ENCODE assay signal across 10 cellular contexts in genomic region chr5:27124590-27124989, GRCh38.
DNase-seq lines count a peak whose midpoint lies in the region; ATAC-seq and TF ChIP-seq lines count a peak whose summit lies in the region.
"Had no signal": no experiment of that assay in that cellular context is flagged by ENCODE, and none has a peak within 500 bp of the region (broad histone marks: within the 10 kb centered on the region; RNA-seq: fewer than 3 reads in every experiment).

No MANE protein-coding gene starts in this region.

- in situ Hi-C loops in IMR-90 (cut with MboI; ENCODE audit: low sequenced_read_pairs) = no loop called here

- H2BK15ac ChIP-seq in IMR-90 (ENCODE audit: low read depth, low read length) = no peak overlapping the region

- H2BK20ac ChIP-seq in IMR-90 (ENCODE audit: low read depth, low read length) = no peak overlapping the region

- H3K18ac ChIP-seq in IMR-90 (ENCODE audit: low read depth, low read length) = no peak overlapping the region

- H3K27me3 ChIP-seq in IMR-90 (ENCODE audit: control insufficient read depth, insufficient read depth, low read length) (no peaks in the 10 kb centered on the region), RWPE2 (ENCODE audit: insufficient read depth, poor library complexity, severe bottlenecking) (no peaks in the 10 kb centered on the region)

- H4K8ac ChIP-seq in IMR-90 (ENCODE audit: low read depth in 2 of 2, low read length in 2 of 2) = no peak overlapping the region

- no peak overlapping the region for H3K4ac ChIP-seq in IMR-90 (ENCODE audit: low read depth, low read length)

- no peak overlapping the region for H2BK120ac ChIP-seq in IMR-90 (ENCODE audit: low read depth, low read length)

- H3K9me1 ChIP-seq in IMR-90 (ENCODE audit: insufficient read depth, low read length) = no peaks in the 10 kb centered on the region

- intact Hi-C loops in IMR-90 (cut with micrococcal nuclease) = no loop called here

- no TSS peak for BruUV-seq in IMR-90 (replicated peaks; lab: Mats Ljungman, UMichigan)

- TF ChIP-seq CTCF in C4-2B (conservative IDR thresholded peaks at IDR 0.05) = peak; percentile 76
- peak; percentile 40 for TF ChIP-seq CTCF in IMR-90 (conservative IDR thresholded peaks at IDR 0.05; ENCODE audit: low read depth, low read length)
- peak; percentile 79 for TF ChIP-seq CTCF in RWPE2 (IDR thresholded peaks at IDR 0.05; ENCODE audit: poor library complexity, severe bottlenecking)
- peak; percentile 66 for TF ChIP-seq CTCF in glutamatergic neuron (IDR thresholded peaks at IDR 0.05; ENCODE audit: partially characterized antibody, unreplicated experiment)

- no peak overlapping the region for H2AK5ac ChIP-seq in IMR-90 (ENCODE audit: low read depth, low read length)

- H3K9me3 Mint-ChIP-seq in glutamatergic neuron (ENCODE audit: unreplicated experiment) = peaks cover 2% of the 10 kb centered on the region

- no peaks in the 10 kb centered on the region for H3K36me3 Mint-ChIP-seq in glutamatergic neuron (ENCODE audit: unreplicated experiment)

- TF ChIP-seq RAD21 in IMR-90 (IDR thresholded peaks at IDR 0.05; ENCODE audit: low read length) = peak; percentile 54

- H3K9ac ChIP-seq in IMR-90 (ENCODE audit: low read depth, low read length) = no peak overlapping the region

- no peak overlapping the region for H3K4me3 ChIP-seq in IMR-90 (ENCODE audit: insufficient read depth, low read depth, low read length)
- H3K4me3 ChIP-seq in RWPE2 (ENCODE audit: severe bottlenecking) = no peak overlapping the region
- H3K4me3 ChIP-seq: coronary artery had no signal

- no peak overlapping the region for H3K23ac ChIP-seq in IMR-90 (ENCODE audit: low read depth, low read length)

- H4K5ac ChIP-seq in IMR-90 (ENCODE audit: low read depth, low read length) = no peak overlapping the region

- H2BK5ac ChIP-seq in IMR-90 (ENCODE audit: low read depth, low read length, poor library complexity, severe bottlenecking) = no peak overlapping the region

- no peaks in the 10 kb centered on the region for H4K20me1 ChIP-seq in IMR-90 (ENCODE audit: insufficient read depth, low read length)

- no peak overlapping the region for H2AK9ac ChIP-seq in IMR-90 (replicated peaks; ENCODE audit: low read depth, low read length, poor library complexity)

- H3K56ac ChIP-seq in IMR-90 (ENCODE audit: extremely low read depth, insufficient read depth, low read length) = no peak overlapping the region

- no peak overlapping the region for H4K91ac ChIP-seq in IMR-90 (ENCODE audit: insufficient read depth, low read depth, low read length)

- CTCF ChIA-PET in IMR-90 (lab: Yijun Ruan, JAX) = interaction anchor here (0.5 to 1.1 kb wide), 3 partner anchors 14 to 159 kb away, joined by 3 to 7 read pairs (median 3); no protein-coding TSS in a partner anchor

- H3K27ac ChIP-seq in C4-2B (no peak overlapping the region), IMR-90 (ENCODE audit: insufficient read depth, low read length) (no peak overlapping the region), RWPE2 (ENCODE audit: poor library complexity, severe bottlenecking) (no peak overlapping the region)
- H3K27ac ChIP-seq: coronary artery had no signal

- TF ChIP-seq POLR2A in IMR-90 (IDR thresholded peaks at IDR 0.05; ENCODE audit: low read depth, low read length) = no peak

- H3K4me1 ChIP-seq in IMR-90 (ENCODE audit: control insufficient read depth, insufficient read depth, low read length) (no peaks in the 10 kb centered on the region), RWPE2 (ENCODE audit: insufficient read depth, poor library complexity, severe bottlenecking) (peaks cover 5% of the 10 kb centered on the region)

- H3K4me1 Mint-ChIP-seq in glutamatergic neuron (ENCODE audit: low read depth, unreplicated experiment) = peaks cover 2% of the 10 kb centered on the region

- WGBS in IMR-90 (ENCODE audit: extremely low coverage in 2 of 2, insufficient read length in 1 of 2), 2 experiments = no CpG with 5 or more reads among the region's 3 CpGs

- no peak overlapping the region for H2AFZ ChIP-seq in IMR-90 (replicated peaks; ENCODE audit: low read length, poor library complexity)

- H3K79me1 ChIP-seq in IMR-90 (ENCODE audit: low read depth in 1 of 2, low read length in 2 of 2) = no peaks in the 10 kb centered on the region

- no peak overlapping the region for H3K27ac Mint-ChIP-seq in glutamatergic neuron (ENCODE audit: unreplicated experiment)
- H3K27ac Mint-ChIP-seq: T-helper 1 cell treated with Interleukin-12 subunit alpha and Interleukin-12 subunit beta and Interleukin-4 antibody, amounts not matched to agents 30 μg/mL and 1 μg/mL, for 36 hours had no signal

- no peak overlapping the region for H3K4me2 ChIP-seq in IMR-90 (ENCODE audit: low read depth, low read length)

- H3K27me3 Mint-ChIP-seq in glutamatergic neuron (ENCODE audit: unreplicated experiment) = no peaks in the 10 kb centered on the region

- POLR2A ChIA-PET in IMR-90 (lab: Charles Lee; ENCODE audit: unreplicated experiment) = no interaction called here

- no peak overlapping the region for H3K14ac ChIP-seq in IMR-90 (replicated peaks; ENCODE audit: low read depth, low read length)

- dilution Hi-C loops in IMR-90 (cut with HindIII; ENCODE audit: low sequenced_read_pairs, unreplicated experiment) = no loop called here

- DNase-seq in IMR-90 = peak; percentile 1
- no peak for DNase-seq in RWPE2 (ENCODE audit: low spot score)
- DNase-seq in glutamatergic neuron = no peak
- no peak for DNase-seq in NCI-H187 (lab: John Stamatoyannopoulos, UW)
- DNase-seq in stimulated activated naive CD4-positive, alpha-beta T cell (lab: John Stamatoyannopoulos, UW) = no peak
- DNase-seq in activated CD4-positive, alpha-beta T cell treated with anti-CD3 and anti-CD28 coated beads, Interleukin-2, amount 50 U/mL, for 1 hour = no peak
- no peak for DNase-seq in effector CD4-positive, alpha-beta T cell

- ATAC-seq in IMR-90 (ENCODE audit: low read depth) = peak; percentile 64
- peak; percentile 60; the same call in 2 of the 3 replicates for ATAC-seq in RWPE2 (ENCODE audit: low read depth)

- H3K9me3 ChIP-seq in IMR-90 (ENCODE audit: control insufficient read depth, insufficient read depth, low read length) = peaks cover 3% of the 10 kb centered on the region
- peaks cover 2% of the 10 kb centered on the region for H3K9me3 ChIP-seq in RWPE2 (ENCODE audit: severe bottlenecking)

- H3K36me3 ChIP-seq in IMR-90 (ENCODE audit: control insufficient read depth, insufficient read depth, low read length) (no peaks in the 10 kb centered on the region), RWPE2 (ENCODE audit: low read depth) (no peaks in the 10 kb centered on the region; the same call in 1 of the 2 replicates)

- no peak overlapping the region for H3K4me3 Mint-ChIP-seq in glutamatergic neuron (ENCODE audit: unreplicated experiment)
- H3K4me3 Mint-ChIP-seq: T-helper 1 cell treated with Interleukin-12 subunit alpha and Interleukin-12 subunit beta and Interleukin-4 antibody, amounts not matched to agents 30 μg/mL and 1 μg/mL, for 36 hours had no signal

TF ChIP-seq in IMR-90, 13 proteins besides CTCF, POLR2A, EP300 and RAD21:
- TF ChIP-seq CEBPB (IDR thresholded peaks at IDR 0.05; ENCODE audit: low read depth, low read length) (no peak), MAZ (IDR thresholded peaks at IDR 0.05; ENCODE audit: borderline replicate concordance, low read depth, low read length) (no peak), RCOR1 (IDR thresholded peaks at IDR 0.05; ENCODE audit: insufficient replicate concordance, low read length) (no peak), USF2 (IDR thresholded peaks at IDR 0.05; ENCODE audit: low read depth, low read length) (no peak), MXI1 (IDR thresholded peaks at IDR 0.05; ENCODE audit: borderline replicate concordance, low read depth, low read length) (no peak), MAFK (IDR thresholded peaks at IDR 0.05; ENCODE audit: low read depth, low read length) (no peak), FOS (IDR thresholded peaks at IDR 0.05; ENCODE audit: low read depth, low read length) (no peak), CHD1 (IDR thresholded peaks at IDR 0.05; ENCODE audit: low read depth, low read length) (no peak), RFX5 (IDR thresholded peaks at IDR 0.05; ENCODE audit: low read depth, low read length) (no peak), NFE2L2 (IDR thresholded peaks at IDR 0.05; ENCODE audit: low read depth, low read length) (no peak), BHLHE40 (IDR thresholded peaks at IDR 0.05; ENCODE audit: low read depth, low read length) (no peak), SMC3 (IDR thresholded peaks at IDR 0.05; ENCODE audit: low read depth, low read length) (no peak), ELK1 (IDR thresholded peaks at IDR 0.05; ENCODE audit: borderline replicate concordance, low read depth, low read length) (no peak)
TF ChIP-seq in IMR-90: peak in this region for 0.
